In the genomic region with DNA sequence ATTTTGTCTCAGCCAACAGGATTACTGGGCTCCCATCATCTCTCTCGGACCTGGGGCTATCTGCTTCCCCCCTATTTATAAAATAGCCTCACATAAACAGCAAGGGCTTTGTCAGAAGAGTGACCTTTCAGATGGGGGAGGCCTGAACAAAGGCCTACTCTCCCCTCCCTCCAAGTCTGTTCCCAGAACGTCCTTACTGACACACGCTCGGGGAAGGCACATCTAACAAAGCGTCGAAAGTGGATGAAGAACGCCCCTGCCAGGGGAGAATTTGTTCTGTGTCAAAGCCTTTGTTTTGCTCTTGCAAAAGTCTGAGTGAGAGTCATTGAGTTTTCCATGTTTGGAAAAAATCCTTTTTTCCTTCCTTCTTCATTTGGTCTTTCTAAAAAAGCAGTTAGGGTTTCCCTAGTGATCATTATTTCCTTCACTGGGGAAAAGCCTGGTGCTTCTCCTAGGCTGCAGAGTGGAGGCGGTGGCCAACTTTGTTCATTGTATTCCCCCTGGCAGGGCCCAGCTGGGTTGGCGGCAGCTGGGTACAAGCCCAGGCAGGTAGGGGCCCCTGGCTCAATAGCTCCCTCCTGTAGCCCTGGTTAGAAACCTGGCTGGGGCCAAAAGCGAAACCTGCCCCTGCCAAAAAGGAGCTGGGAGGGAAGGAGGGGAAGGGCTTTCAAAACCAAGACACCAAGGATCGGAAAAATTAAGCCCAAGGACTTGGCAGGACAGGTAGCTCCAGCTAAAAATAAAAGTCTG, we compare ENCODE assay signal across 7 cellular contexts.
DNase-seq lines count a peak whose midpoint lies in the region; ATAC-seq and TF ChIP-seq lines count a peak whose summit lies in the region.

No MANE protein-coding gene starts in this region.

- intact Hi-C loops in dorsolateral prefrontal cortex (cut with DNase I), result no loop called here

- DNase-seq in H7 (peak; percentile 52), NCI-H345 (lab: John Stamatoyannopoulos, UW) (peak; percentile 88), dorsolateral prefrontal cortex (peak in 6 of 10 donors; percentile 60 to 76 (median 66)), putamen (ENCODE audit: low spot score) (peak; percentile 85), GM03348 (ENCODE audit: low spot score) (no peak), progenitor cell of endocrine pancreas (ENCODE audit: low spot score, unreplicated experiment) (no peak)

- peak overlapping the region in 16 of 59 donors; percentile 60 to 95 (median 86) for H3K27ac ChIP-seq in dorsolateral prefrontal cortex

- H3K27ac Mint-ChIP-seq in progenitor cell of endocrine pancreas, result no peak overlapping the region

- H3K36me3 Mint-ChIP-seq in progenitor cell of endocrine pancreas (ENCODE audit: insufficient read depth), result no peaks in the 10 kb centered on the region

- H3K4me1 Mint-ChIP-seq in progenitor cell of endocrine pancreas (ENCODE audit: low read depth), result peaks cover 22% of the 10 kb centered on the region

- TF ChIP-seq CTCF in dorsolateral prefrontal cortex (IDR thresholded peaks at IDR 0.05 in 54 of 56, conservative IDR thresholded peaks at IDR 0.05 in 2 of 56; ENCODE audit: low read depth in 1 of 56, partially characterized antibody in 56 of 56), result peak in 7 of 56 donors; percentile 6 to 39 (median 22)
- TF ChIP-seq CTCF in progenitor cell of endocrine pancreas (IDR thresholded peaks at IDR 0.05; ENCODE audit: unreplicated experiment), result no peak

- no peak for ATAC-seq in GM21717 (IDR thresholded peaks at IDR 0.05; ENCODE audit: unreplicated experiment)

- H3K27me3 ChIP-seq in H7 (ENCODE audit: control insufficient read depth, insufficient read depth, low read length) (no peaks in the 10 kb centered on the region), dorsolateral prefrontal cortex (no peaks in the 10 kb centered on the region)

- H3K27me3 Mint-ChIP-seq in progenitor cell of endocrine pancreas, result peaks cover 13% of the 10 kb centered on the region

- H3K4me3 ChIP-seq in H7 (ENCODE audit: insufficient read depth, low read depth, low read length), result no peak overlapping the region
- peak overlapping the region in 6 of 59 donors; percentile 6 to 28 (median 10) for H3K4me3 ChIP-seq in dorsolateral prefrontal cortex

- H3K4me3 Mint-ChIP-seq in progenitor cell of endocrine pancreas (ENCODE audit: low read depth), result no peak overlapping the region

- no peaks in the 10 kb centered on the region for H3K36me3 ChIP-seq in H7 (replicated peaks; ENCODE audit: control insufficient read depth, insufficient read depth, low read length)

- H3K9me3 Mint-ChIP-seq in progenitor cell of endocrine pancreas (ENCODE audit: low read depth), result no peaks in the 10 kb centered on the region

Comparison
In these comparisons a context has a peak if more than half of its experiments do, and no peak if none do; other contexts are left out.
1. DNase-seq: peak in H7 (single experiment), NCI-H345 (single experiment), dorsolateral prefrontal cortex (6 of 10) and putamen (single experiment); none in GM03348 (single experiment) and progenitor cell of endocrine pancreas (single experiment).